Comparison of ENCODE assay signal across 11 cellular contexts in genomic region chr17:83200746-83201145, GRCh38.
DNase-seq lines count a peak whose midpoint lies in the region; ATAC-seq and TF ChIP-seq lines count a peak whose summit lies in the region.
"Had no signal": no experiment of that assay in that cellular context is flagged by ENCODE, and none has a peak within 500 bp of the region (broad histone marks: within the 10 kb centered on the region; RNA-seq: fewer than 3 reads in every experiment).

No MANE protein-coding gene starts in this region.

- no peak overlapping the region for H2AFZ ChIP-seq in SK-N-SH (ENCODE audit: low read depth)

- H3K36me3 ChIP-seq in SK-N-SH (replicated peaks in 1 of 2; ENCODE audit: control insufficient read depth in 1 of 2, insufficient read depth in 2 of 2, low read length in 1 of 2), result no peaks in the 10 kb centered on the region
- no peaks in the 10 kb centered on the region for H3K36me3 ChIP-seq in adrenal gland (replicated peaks in 1 of 2)
- H3K36me3 ChIP-seq in lower lobe of right lung, result no peaks in the 10 kb centered on the region
- H3K36me3 ChIP-seq in stomach smooth muscle (ENCODE audit: control insufficient read depth in 2 of 2, insufficient read depth in 2 of 2, low read length in 2 of 2), result no peaks in the 10 kb centered on the region
- H3K36me3 ChIP-seq: SJCRH30 had no signal

- intact Hi-C loops in adrenal gland (cut with DNase I), result no loop called here
- intact Hi-C loops in lower lobe of right lung (cut with DNase I), result no loop called here

- TF ChIP-seq CTCF in SK-N-SH (IDR thresholded peaks at IDR 0.05) (no peak), adrenal gland (IDR thresholded peaks at IDR 0.05) (no peak), lower lobe of right lung (IDR thresholded peaks at IDR 0.05) (no peak)

- CTCF ChIA-PET in SK-N-SH (lab: Yijun Ruan, JAX), result interaction anchor here (0.9 to 2.3 kb wide), 2 partner anchors 32 to 419 kb away, joined by 3 to 10 read pairs; no protein-coding TSS in a partner anchor

- no peak for ATAC-seq in SK-N-SH treated with all-trans-retinoic acid at 6 μM for 48 hours
- no peak for ATAC-seq in lower lobe of right lung
- no peak for ATAC-seq in HG03354 (IDR thresholded peaks at IDR 0.05; ENCODE audit: poor library complexity, severe bottlenecking, unreplicated experiment)
- ATAC-seq in HG03342 (IDR thresholded peaks at IDR 0.05; ENCODE audit: unreplicated experiment), result no peak

- no peaks in the 10 kb centered on the region for H3K79me2 ChIP-seq in SK-N-SH (ENCODE audit: insufficient read depth)

- DNase-seq in SK-N-SH (no peak), adrenal gland (peak in 3 of 7 donors; percentile 10 to 45 (median 13)), lower lobe of right lung (peak; percentile 39), SIG-M5 treated with dmso at 0.1 percent for 504 hours (lab: John Stamatoyannopoulos, UW; ENCODE audit: unreplicated experiment) (no peak)
- DNase-seq: NCI-H1105 had no signal

- no peak overlapping the region for H3K9ac ChIP-seq in SK-N-SH
- H3K9ac ChIP-seq in stomach smooth muscle (ENCODE audit: low read length in 2 of 2), result no peak overlapping the region

- TF ChIP-seq EP300 in SK-N-SH (IDR thresholded peaks at IDR 0.05; ENCODE audit: borderline replicate concordance in 1 of 2, low read depth in 1 of 2, low read length in 1 of 2), result no peak

- H3K4me1 ChIP-seq in SK-N-SH (ENCODE audit: control insufficient read depth in 1 of 2, insufficient read depth in 2 of 2, low read depth in 1 of 2, low read length in 1 of 2), result peaks cover 0 to 25% of the 10 kb centered on the region in 2 experiments; a peak in 3 of 4 replicates
- peaks cover 0 to 21% of the 10 kb centered on the region in 2 donors for H3K4me1 ChIP-seq in adrenal gland (replicated peaks in 1 of 2)
- peaks cover 60% of the 10 kb centered on the region for H3K4me1 ChIP-seq in lower lobe of right lung
- H3K4me1 ChIP-seq in stomach smooth muscle (ENCODE audit: control insufficient read depth, insufficient read depth, low read length), result peaks cover 18% of the 10 kb centered on the region

- H3K9me3 ChIP-seq in SK-N-SH, result no peaks in the 10 kb centered on the region
- no peaks in the 10 kb centered on the region for H3K9me3 ChIP-seq in adrenal gland (replicated peaks in 1 of 3)
- no peaks in the 10 kb centered on the region for H3K9me3 ChIP-seq in lower lobe of right lung
- no peaks in the 10 kb centered on the region for H3K9me3 ChIP-seq in stomach smooth muscle (ENCODE audit: control insufficient read depth in 2 of 2, low read length in 2 of 2)

- H4K20me1 ChIP-seq in SK-N-SH (ENCODE audit: insufficient read depth), result no peaks in the 10 kb centered on the region

- 79% methylated on average over 3 of the region's 4 CpGs for WGBS in SK-N-SH (ENCODE audit: low lambda C conversion rate)
- 52 to 64% (median 55%) methylated on average over 4 of the region's 4 CpGs for WGBS in adrenal gland, 4 donors

- TF ChIP-seq RAD21 in SK-N-SH (IDR thresholded peaks at IDR 0.05; ENCODE audit: low read length), result no peak

- H3K4me3 ChIP-seq in SK-N-SH (ENCODE audit: low read depth in 2 of 2, low read length in 1 of 2), result no peak overlapping the region
- no peak overlapping the region for H3K4me3 ChIP-seq in adrenal gland
- no peak overlapping the region for H3K4me3 ChIP-seq in lower lobe of right lung
- H3K4me3 ChIP-seq in stomach smooth muscle (ENCODE audit: low read length in 2 of 2), result no peak overlapping the region
- H3K4me3 ChIP-seq: SJCRH30 had no signal

- no peak for TF ChIP-seq POLR2A in adrenal gland (IDR thresholded peaks at IDR 0.05)

- H3K27ac ChIP-seq in SK-N-SH (ENCODE audit: low read depth in 2 of 2, low read length in 1 of 2) (peak overlapping the region in 1 of 2 experiments; percentile 72; a peak in 2 of 4 replicates), adrenal gland (peak overlapping the region; percentile 59 to 95 (median 82)), lower lobe of right lung (peak overlapping the region; percentile 91), stomach smooth muscle (ENCODE audit: low read length) (peak overlapping the region; percentile 37)
- H3K27ac ChIP-seq: 22Rv1, SJCRH30 had no signal

- peak overlapping the region; percentile 32; the same call in 1 of the 2 replicates for H3K4me2 ChIP-seq in SK-N-SH

- H3K9me2 ChIP-seq in SK-N-SH, result no peaks in the 10 kb centered on the region

- peaks cover 9% of the 10 kb centered on the region for H3F3A ChIP-seq in SK-N-SH (replicated peaks; ENCODE audit: insufficient read depth)

- H3K27me3 ChIP-seq in SK-N-SH (ENCODE audit: insufficient read depth) (no peaks in the 10 kb centered on the region), adrenal gland (no peaks in the 10 kb centered on the region), lower lobe of right lung (ENCODE audit: low read depth) (no peaks in the 10 kb centered on the region), stomach smooth muscle (ENCODE audit: control insufficient read depth in 1 of 2, insufficient read depth in 2 of 2, low read length in 2 of 2) (no peaks in the 10 kb centered on the region)
- H3K27me3 ChIP-seq: SJCRH30 had no signal

- POLR2A ChIA-PET in SK-N-SH (lab: Yijun Ruan, JAX), result no interaction called here

TF ChIP-seq in SK-N-SH, 30 proteins besides CTCF, POLR2A, EP300 and RAD21 (continues in another document):
- TF ChIP-seq NFIC (IDR thresholded peaks at IDR 0.05; ENCODE audit: borderline replicate concordance) (no peak), TEAD4 (IDR thresholded peaks at IDR 0.05; ENCODE audit: borderline replicate concordance, insufficient read depth) (no peak), TAF1 (IDR thresholded peaks at IDR 0.05; ENCODE audit: borderline replicate concordance, low read depth, low read length) (no peak), EZH2phosphoT487 (IDR thresholded peaks at IDR 0.05; ENCODE audit: borderline replicate concordance, low read depth) (no peak), REST (IDR thresholded peaks at IDR 0.05; ENCODE audit: low read depth, low read length) (no peak), YY1 (IDR thresholded peaks at IDR 0.05; ENCODE audit: low read depth) (no peak), RCOR1 (IDR thresholded peaks at IDR 0.05; ENCODE audit: low read length) (no peak), NRF1 (IDR thresholded peaks at IDR 0.05; ENCODE audit: low read depth, low read length) (no peak)

TF ChIP-seq in SK-N-SH treated with all-trans-retinoic acid at 6 μM for 48 hours, 23 proteins besides CTCF, POLR2A, EP300 and RAD21:
- TF ChIP-seq TSHZ2 (CRISPR knock-in tag; IDR thresholded peaks at IDR 0.05), result no peak
- TF ChIP-seq PATZ1 (CRISPR knock-in tag; IDR thresholded peaks at IDR 0.05; ENCODE audit: borderline replicate concordance), result no peak
- TF ChIP-seq OSR1 (CRISPR knock-in tag; IDR thresholded peaks at IDR 0.05), result no peak
